Comparison of ENCODE assay signal across 20 cellular contexts in the genomic region with DNA sequence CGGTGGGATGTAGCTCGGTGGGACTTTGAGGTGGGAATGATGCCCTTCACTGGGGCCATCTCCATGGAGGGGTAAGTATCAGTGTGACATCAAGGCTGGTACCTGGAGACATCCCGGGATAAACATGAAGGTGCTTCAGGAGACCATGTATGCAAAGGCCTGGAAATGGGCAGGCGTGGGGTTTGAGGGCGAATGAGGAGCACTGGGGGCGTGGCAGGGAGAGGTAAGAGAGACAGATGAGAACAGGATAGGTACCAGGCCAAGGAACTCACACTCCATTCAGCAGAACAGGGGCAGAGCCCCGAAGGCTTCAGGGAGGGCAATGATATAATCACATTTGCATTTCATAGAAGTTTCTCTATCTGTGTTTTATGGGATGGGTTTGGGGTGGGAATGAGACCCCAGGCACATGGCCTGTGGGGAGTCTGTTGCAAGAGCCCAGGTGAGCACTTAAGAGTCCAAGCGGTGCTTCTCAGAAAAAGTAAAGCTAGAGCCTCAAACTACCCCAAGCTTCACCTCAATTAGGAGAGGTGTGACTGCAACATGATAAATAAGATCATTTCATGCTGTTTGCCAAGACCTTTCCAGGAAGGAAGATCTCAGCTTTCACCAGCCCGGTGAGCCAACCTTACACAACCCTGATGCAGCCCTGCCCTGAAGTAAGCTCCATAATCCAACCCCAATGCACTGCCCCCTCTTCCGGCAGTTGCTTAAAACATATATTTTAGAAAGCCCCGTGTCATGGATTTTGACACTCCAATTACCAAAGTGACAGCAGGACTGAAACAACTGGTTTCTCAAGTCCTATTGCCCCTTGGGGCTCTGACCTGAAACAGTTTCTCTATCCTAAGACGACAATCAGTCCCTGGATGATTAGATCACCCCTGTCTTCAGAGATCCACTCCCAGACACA. TPM values are rescaled to one million over a fixed set of nuclear protein-coding genes. Genes with fewer than 3 reads are reported as not detected.
A peak's percentile ranks its signal among the peaks of the same experiment; 100 is the strongest.
DNase-seq lines count a peak whose midpoint lies in the region; ATAC-seq, FAIRE-seq and TF ChIP-seq lines count a peak whose summit lies in the region.
"Had no signal": no experiment of that assay in that cellular context is flagged by ENCODE, and none has a peak within 500 bp of the region (broad histone marks: within the 10 kb centered on the region; RNA-seq: fewer than 3 reads in every experiment).

No MANE protein-coding gene starts in this region.

- H3K4me3 ChIP-seq in K562 (no peak overlapping the region), psoas muscle (no peak overlapping the region)
- H3K4me3 ChIP-seq: BLaER1, colonic mucosa had no signal

- H3K27me3 ChIP-seq in K562 (ENCODE audit: control insufficient read depth in 2 of 2, insufficient read depth in 2 of 2, low read length in 2 of 2) = peaks cover 3 to 40% of the 10 kb centered on the region in 2 experiments; a peak in 3 of 5 replicates
- no peaks in the 10 kb centered on the region for H3K27me3 ChIP-seq in psoas muscle (ENCODE audit: insufficient read depth in 3 of 3, low read length in 2 of 3)
- H3K27me3 ChIP-seq: BLaER1, colonic mucosa had no signal

- no peak overlapping the region for H3K4me2 ChIP-seq in K562 (ENCODE audit: insufficient read depth, low read length)
- H3K4me2 ChIP-seq: BLaER1 had no signal

- intact Hi-C loops in K562 (cut with micrococcal nuclease) (no loop called here), psoas muscle (cut with DNase I) (no loop called here)

- H4K20me1 ChIP-seq in K562 (replicated peaks; ENCODE audit: control insufficient read depth, insufficient read depth, low read length) = no peaks in the 10 kb centered on the region
- H4K20me1 ChIP-seq: BLaER1 had no signal

- peak; percentile 51; the same call in 1 of the 3 replicates for ATAC-seq in K562
- ATAC-seq in psoas muscle = peak; percentile 42 to 84 (median 57)
- no peak for ATAC-seq in HG03159 (IDR thresholded peaks at IDR 0.05; ENCODE audit: unreplicated experiment)
- ATAC-seq: activated CD8-positive, alpha-beta T cell treated with anti-CD3 and anti-CD28 coated beads, Interleukin-2, amount 10 ng/mL, durations not matched to agents 7 days and 5 days; natural killer cell; SK-N-SH treated with all-trans-retinoic acid at 6 μM for 48 hours had no signal

- in situ Hi-C loops in K562 (cut with MboI) = no loop called here

- POLR2A ChIA-PET in K562 (lab: Yijun Ruan, JAX) = no interaction called here

- H3K9ac ChIP-seq in K562 (ENCODE audit: insufficient read depth in 1 of 2, low read depth in 2 of 2, low read length in 2 of 2) = no peak overlapping the region
- H3K9ac ChIP-seq: BLaER1 had no signal

- BruUV-seq in K562 (replicated peaks; lab: Mats Ljungman, UMichigan) = no TSS peak

- H2AFZ ChIP-seq in K562 (ENCODE audit: low read depth, low read length) = no peak overlapping the region

- H3K27ac ChIP-seq in K562 (ENCODE audit: extremely low read depth, low read depth, low read length) (no peak overlapping the region), psoas muscle (no peak overlapping the region)
- H3K27ac ChIP-seq: BLaER1, colonic mucosa had no signal

- peaks cover 0 to 5% of the 10 kb centered on the region in 2 experiments; a peak in 1 of 5 replicates for H3K4me1 ChIP-seq in K562 (replicated peaks in 1 of 2; ENCODE audit: control insufficient read depth in 2 of 2, insufficient read depth in 2 of 2, low read length in 2 of 2)
- no peaks in the 10 kb centered on the region for H3K4me1 ChIP-seq in psoas muscle

- TF ChIP-seq RAD21 in K562 (CRISPR knock-in tag; conservative IDR thresholded peaks at IDR 0.05 in 1 of 2, IDR thresholded peaks at IDR 0.05 in 1 of 2) = no peak

- TF ChIP-seq CTCF in K562 (IDR thresholded peaks at IDR 0.05 in 2 of 3, conservative IDR thresholded peaks at IDR 0.05 in 1 of 3; ENCODE audit: insufficient read depth in 2 of 3, low read depth in 1 of 3, low read length in 3 of 3) (peak in 1 of 3 experiments; percentile 34; a peak in 2 of 6 replicates), psoas muscle (IDR thresholded peaks at IDR 0.05) (no peak)

- 2% methylated on average over 12 of the region's 12 CpGs for WGBS in K562 (ENCODE audit: insufficient coverage, low coverage, missing lambda C conversion rate)
- 63 to 65% (median 64%) methylated on average over 12 of the region's 12 CpGs for WGBS in psoas muscle, 3 donors

- DNase-seq in NCI-H2196 treated with DMSO at 0.1 percent for 48 hours (lab: John Stamatoyannopoulos, UW; ENCODE audit: unreplicated experiment) (peak; percentile 39), K562 (ENCODE audit: extremely low read depth in 1 of 4, low spot score in 3 of 4) (no peak), psoas muscle (no peak), hippocampal formation (lab: John Stamatoyannopoulos, UW) (no peak), UCSD-AML1 (lab: John Stamatoyannopoulos, UW; ENCODE audit: unreplicated experiment) (no peak)
- DNase-seq: activated CD8-positive, alpha-beta T cell treated with anti-CD3 and anti-CD28 coated beads, Interleukin-2, amount 10 ng/mL, durations not matched to agents 7 days and 5 days; amniotic stem cell; DMS79 treated with DMSO at 0.1 percent for 48 hours; natural killer cell; NCI-H1092 treated with DMSO at 0.1 percent for 48 hours; NCI-H2171 treated with DMSO at 0.1 percent for 48 hours; retina; stimulated activated CD4-positive, alpha-beta T cell treated with anti-CD3 and anti-CD28 coated beads, Interleukin-1b, Interleukin-23, amount 100 ng/mL, for 48 hours had no signal

- CTCF ChIA-PET in K562 (lab: Yijun Ruan, JAX; ENCODE audit: low intra/inter-chr PET ratio) = interaction anchor here (0.6 kb wide), 1 partner anchor 13 kb away, joined by 3 read pairs; no protein-coding TSS in a partner anchor

- H3K9me1 ChIP-seq in K562 (ENCODE audit: control insufficient read depth, insufficient read depth, low read length) = no peaks in the 10 kb centered on the region

- no peak for TF ChIP-seq EP300 in K562 (IDR thresholded peaks at IDR 0.05; ENCODE audit: low read length)

- no peaks in the 10 kb centered on the region for H3K79me2 ChIP-seq in K562 (ENCODE audit: control insufficient read depth, insufficient read depth, low read length)

- FAIRE-seq in K562 (lab: Jason Lieb, UNC) = peak; percentile 26

- no peak for TF ChIP-seq POLR2A in K562 (conservative IDR thresholded peaks at IDR 0.05)

- H3K36me3 ChIP-seq in K562 (ENCODE audit: control insufficient read depth, insufficient read depth, low read length) = no peaks in the 10 kb centered on the region
- H3K36me3 ChIP-seq in psoas muscle (ENCODE audit: insufficient read depth in 1 of 2, low read depth in 1 of 2) = no peaks in the 10 kb centered on the region
- H3K36me3 ChIP-seq: BLaER1, colonic mucosa had no signal

- no peaks in the 10 kb centered on the region for H3K9me3 ChIP-seq in K562 (replicated peaks; ENCODE audit: control insufficient read depth, insufficient read depth, low read depth, low read length)
- no peaks in the 10 kb centered on the region for H3K9me3 ChIP-seq in psoas muscle
- H3K9me3 ChIP-seq: BLaER1, colonic mucosa had no signal

RNA-seq across cellular contexts. Expression of gene S100A9, which starts 7.4 kb away (rescaled TPM):
- not detected in 2 replicates for total RNA-seq in K562 (2011; cell fraction: chromatin; rRNA removed; ENCODE audit: low replicate concordance)
- total RNA-seq in K562 (2011; cell fraction: nucleolus; rRNA removed) = not detected in 2 replicates
- total RNA-seq in K562 (2011; cell fraction: nucleoplasm; rRNA removed) = not detected in 2 replicates
- total RNA-seq in K562 (2014; rRNA removed) (not detected in 2 replicates), K562 (2014; rRNA removed; fragmentation: Illumina TruSeq; extraction: Trizol) (not detected in 2 replicates), K562 (2015; rRNA removed; fragmentation: Illumina TruSeq; extraction: Trizol) (not detected in 2 replicates), K562 (2021) (0.34 and 0.80 TPM in 2 replicates), psoas muscle (10 to 100 TPM; 26.4 to 60.3 (median 52.2) TPM)
- polyA plus RNA-seq in K562 (2011; rRNA removed) (not detected in 2 replicates), K562 (2014; fragmentation: Illumina TruSeq; extraction: Trizol) (not detected in 2 replicates), K562 (2014; fragmentation: Nextera tagmentation; extraction: Ambion mirVana) (not detected), K562 (2014; rRNA removed) (not detected in 2 replicates), psoas muscle (100 to 1,000 TPM in 1 of 3 donors, 10 to 100 TPM in 2; 38.8 to 111 (median 46.1) TPM)
- not detected in 2 replicates for polyA plus RNA-seq in K562 (2011; cell fraction: cytosol; rRNA removed)
- not detected in 2 replicates for polyA plus RNA-seq in K562 (2011; cell fraction: nucleus; rRNA removed)
- not detected in 2 replicates for polyA plus RNA-seq in K562 (2012)
- polyA minus RNA-seq in K562 (2011; rRNA and poly(A)+ RNA removed) = not detected in 2 replicates
- not detected in 2 replicates for polyA minus RNA-seq in K562 (2011; cell fraction: cytosol; rRNA and poly(A)+ RNA removed)
- not detected in 2 replicates for polyA minus RNA-seq in K562 (2011; cell fraction: nucleus; rRNA and poly(A)+ RNA removed)
- total RNA-seq: activated CD8-positive, alpha-beta T cell treated with anti-CD3 and anti-CD28 coated beads, Interleukin-2, amount 10 ng/mL, durations not matched to agents 7 days and 5 days; H4 had no signal

RNA-seq across cellular contexts. Expression of gene S100A12, which starts 10.4 kb away (rescaled TPM):
- not detected in 2 replicates for total RNA-seq in K562 (2011; cell fraction: chromatin; rRNA removed; ENCODE audit: low replicate concordance)
- total RNA-seq in K562 (2011; cell fraction: nucleolus; rRNA removed) = not detected in 2 replicates
- total RNA-seq in K562 (2011; cell fraction: nucleoplasm; rRNA removed) = not detected in 2 replicates
- total RNA-seq in K562 (2014; rRNA removed) (not detected in 2 replicates), K562 (2014; rRNA removed; fragmentation: Illumina TruSeq; extraction: Trizol) (not detected in 2 replicates), K562 (2015; rRNA removed; fragmentation: Illumina TruSeq; extraction: Trizol) (not detected in 2 replicates), K562 (2021) (not detected in 2 replicates), psoas muscle (1 to 10 TPM; 1.2 to 2.8 (median 1.8) TPM)
- polyA plus RNA-seq in K562 (2011; rRNA removed) (not detected in 2 replicates), K562 (2014; fragmentation: Illumina TruSeq; extraction: Trizol) (not detected in 2 replicates), K562 (2014; fragmentation: Nextera tagmentation; extraction: Ambion mirVana) (not detected), K562 (2014; rRNA removed) (not detected in 2 replicates), psoas muscle (1 to 10 TPM in 2 of 3 donors, under 1 TPM in 1; 0.40 to 3.5 (median 1.0) TPM)
- not detected in 2 replicates for polyA plus RNA-seq in K562 (2011; cell fraction: cytosol; rRNA removed)
- not detected in 2 replicates for polyA plus RNA-seq in K562 (2011; cell fraction: nucleus; rRNA removed)
- polyA plus RNA-seq in K562 (2012) = not detected in 2 replicates
- not detected in 2 replicates for polyA minus RNA-seq in K562 (2011; rRNA and poly(A)+ RNA removed)
- not detected in 2 replicates for polyA minus RNA-seq in K562 (2011; cell fraction: cytosol; rRNA and poly(A)+ RNA removed)
- not detected in 2 replicates for polyA minus RNA-seq in K562 (2011; cell fraction: nucleus; rRNA and poly(A)+ RNA removed)
- total RNA-seq: activated CD8-positive, alpha-beta T cell treated with anti-CD3 and anti-CD28 coated beads, Interleukin-2, amount 10 ng/mL, durations not matched to agents 7 days and 5 days; activated T-helper 17 cell treated with anti-CD3 and anti-CD28 coated beads, Interleukin-2, amount 50 U/mL, for 72 hours; colonic mucosa; H4 had no signal

RNA-seq across cellular contexts. Expression of gene PGLYRP4, which starts 16.4 kb away (rescaled TPM):
- total RNA-seq in K562 (2011; cell fraction: chromatin; rRNA removed; ENCODE audit: low replicate concordance) = 0.23 and 0.37 TPM in 2 replicates
- total RNA-seq in K562 (2011; cell fraction: nucleolus; rRNA removed) = not detected in 2 replicates
- total RNA-seq in K562 (2011; cell fraction: nucleoplasm; rRNA removed) = not detected in 2 replicates
- total RNA-seq in K562 (2014; rRNA removed) (not detected in 2 replicates), K562 (2014; rRNA removed; fragmentation: Illumina TruSeq; extraction: Trizol) (not detected in 2 replicates), K562 (2015; rRNA removed; fragmentation: Illumina TruSeq; extraction: Trizol) (not detected in 2 replicates), K562 (2021) (0.13 and 0.22 TPM in 2 replicates), psoas muscle (not detected)
- polyA plus RNA-seq in K562 (2011; rRNA removed) (0.06 and 0.08 TPM in 2 replicates), K562 (2014; fragmentation: Illumina TruSeq; extraction: Trizol) (0.07 TPM in 1 of 2 replicates, not detected in the other), K562 (2014; fragmentation: Nextera tagmentation; extraction: Ambion mirVana) (under 1 TPM in 1 of 2 experiments, not detected in 1; 0.11 TPM), K562 (2014; rRNA removed) (not detected in 2 replicates), psoas muscle (not detected)
- 0.12 and 0.16 TPM in 2 replicates for polyA plus RNA-seq in K562 (2011; cell fraction: cytosol; rRNA removed)
- 0.22 and 0.55 TPM in 2 replicates for polyA plus RNA-seq in K562 (2011; cell fraction: nucleus; rRNA removed)
- 0.04 and 0.65 TPM in 2 replicates for polyA plus RNA-seq in K562 (2012)
- not detected in 2 replicates for polyA minus RNA-seq in K562 (2011; rRNA and poly(A)+ RNA removed)
- polyA minus RNA-seq in K562 (2011; cell fraction: cytosol; rRNA and poly(A)+ RNA removed) = not detected in 2 replicates
- polyA minus RNA-seq in K562 (2011; cell fraction: nucleus; rRNA and poly(A)+ RNA removed) = 0.11 and 0.27 TPM in 2 replicates
- total RNA-seq: activated CD8-positive, alpha-beta T cell treated with anti-CD3 and anti-CD28 coated beads, Interleukin-2, amount 10 ng/mL, durations not matched to agents 7 days and 5 days; colonic mucosa; H4; natural killer cell had no signal

RNA-seq across cellular contexts. Expression of gene S100A8, which starts 25.9 kb away (rescaled TPM):
- total RNA-seq in K562 (2011; cell fraction: chromatin; rRNA removed; ENCODE audit: low replicate concordance) = not detected in 2 replicates
- total RNA-seq in K562 (2011; cell fraction: nucleolus; rRNA removed) = not detected in 2 replicates
- not detected in 2 replicates for total RNA-seq in K562 (2011; cell fraction: nucleoplasm; rRNA removed)
- total RNA-seq in K562 (2014; rRNA removed) = not detected in 2 replicates
- not detected in 2 replicates for total RNA-seq in K562 (2014; rRNA removed; fragmentation: Illumina TruSeq; extraction: Trizol)
- total RNA-seq in K562 (2015; rRNA removed; fragmentation: Illumina TruSeq; extraction: Trizol) = not detected in 2 replicates
- 0.42 and 0.60 TPM in 2 replicates for total RNA-seq in K562 (2021)
- polyA plus RNA-seq in K562 (2011; rRNA removed) = not detected in 2 replicates
- polyA plus RNA-seq in K562 (2011; cell fraction: cytosol; rRNA removed) = not detected in 2 replicates
- not detected in 2 replicates for polyA plus RNA-seq in K562 (2011; cell fraction: nucleus; rRNA removed)
- not detected in 2 replicates for polyA plus RNA-seq in K562 (2012)
- not detected in 2 replicates for polyA plus RNA-seq in K562 (2014; fragmentation: Illumina TruSeq; extraction: Trizol)
- under 1 TPM in 1 of 2 experiments, not detected in 1; 0.15 TPM for polyA plus RNA-seq in K562 (2014; fragmentation: Nextera tagmentation; extraction: Ambion mirVana)
- not detected in 2 replicates for polyA plus RNA-seq in K562 (2014; rRNA removed)
- polyA minus RNA-seq in K562 (2011; rRNA and poly(A)+ RNA removed) = not detected in 2 replicates
- polyA minus RNA-seq in K562 (2011; cell fraction: cytosol; rRNA and poly(A)+ RNA removed) = not detected in 2 replicates
- not detected in 2 replicates for polyA minus RNA-seq in K562 (2011; cell fraction: nucleus; rRNA and poly(A)+ RNA removed)
- 10 to 100 TPM; 26.0 to 57.0 (median 33.5) TPM for total RNA-seq in psoas muscle
- 10 to 100 TPM; 16.8 to 30.6 (median 25.2) TPM for polyA plus RNA-seq in psoas muscle
- total RNA-seq: activated CD8-positive, alpha-beta T cell treated with anti-CD3 and anti-CD28 coated beads, Interleukin-2, amount 10 ng/mL, durations not matched to agents 7 days and 5 days; activated T-helper 17 cell treated with anti-CD3 and anti-CD28 coated beads, Interleukin-2, amount 50 U/mL, for 72 hours; H4 had no signal

RNA-seq across cellular contexts. Expression of gene S100A7A, which starts 51.3 kb away (rescaled TPM):
- not detected in 2 replicates for total RNA-seq in K562 (2011; cell fraction: chromatin; rRNA removed; ENCODE audit: low replicate concordance)
- not detected in 2 replicates for total RNA-seq in K562 (2011; cell fraction: nucleolus; rRNA removed)
- total RNA-seq in K562 (2011; cell fraction: nucleoplasm; rRNA removed) = not detected in 2 replicates
- not detected in 2 replicates for total RNA-seq in K562 (2014; rRNA removed)
- total RNA-seq in K562 (2014; rRNA removed; fragmentation: Illumina TruSeq; extraction: Trizol) = not detected in 2 replicates
- total RNA-seq in K562 (2015; rRNA removed; fragmentation: Illumina TruSeq; extraction: Trizol) = not detected in 2 replicates
- total RNA-seq in K562 (2021) = not detected in 2 replicates
- polyA plus RNA-seq in K562 (2011; rRNA removed) = not detected in 2 replicates
- not detected in 2 replicates for polyA plus RNA-seq in K562 (2011; cell fraction: cytosol; rRNA removed)
- polyA plus RNA-seq in K562 (2011; cell fraction: nucleus; rRNA removed) = not detected in 2 replicates
- polyA plus RNA-seq in K562 (2012) = 0.03 TPM in 1 of 2 replicates, not detected in the other
- polyA plus RNA-seq in K562 (2014; fragmentation: Illumina TruSeq; extraction: Trizol) = not detected in 2 replicates
- not detected for polyA plus RNA-seq in K562 (2014; fragmentation: Nextera tagmentation; extraction: Ambion mirVana)
- polyA plus RNA-seq in K562 (2014; rRNA removed) = not detected in 2 replicates
- not detected in 2 replicates for polyA minus RNA-seq in K562 (2011; rRNA and poly(A)+ RNA removed)
- not detected in 2 replicates for polyA minus RNA-seq in K562 (2011; cell fraction: cytosol; rRNA and poly(A)+ RNA removed)
- polyA minus RNA-seq in K562 (2011; cell fraction: nucleus; rRNA and poly(A)+ RNA removed) = not detected in 2 replicates
- not detected for total RNA-seq in psoas muscle
- not detected for polyA plus RNA-seq in psoas muscle
- total RNA-seq: activated CD8-positive, alpha-beta T cell treated with anti-CD3 and anti-CD28 coated beads, Interleukin-2, amount 10 ng/mL, durations not matched to agents 7 days and 5 days; activated T-helper 17 cell treated with anti-CD3 and anti-CD28 coated beads, Interleukin-2, amount 50 U/mL, for 72 hours; colonic mucosa; H4; lower leg skin; natural killer cell had no signal

Comparison
In these comparisons a context has a peak if more than half of its experiments do, and no peak if none do; other contexts are left out.
1. RNA of gene S100A9, which starts 7.4 kb away (total RNA-seq): 26.4 to 60.3 TPM in psoas muscle; 0.34 to 0.80 TPM in K562; every median in the first group is over 10 times any median in the second.